Comparison of ENCODE assay signal across 21 cellular contexts in the genomic region with DNA sequence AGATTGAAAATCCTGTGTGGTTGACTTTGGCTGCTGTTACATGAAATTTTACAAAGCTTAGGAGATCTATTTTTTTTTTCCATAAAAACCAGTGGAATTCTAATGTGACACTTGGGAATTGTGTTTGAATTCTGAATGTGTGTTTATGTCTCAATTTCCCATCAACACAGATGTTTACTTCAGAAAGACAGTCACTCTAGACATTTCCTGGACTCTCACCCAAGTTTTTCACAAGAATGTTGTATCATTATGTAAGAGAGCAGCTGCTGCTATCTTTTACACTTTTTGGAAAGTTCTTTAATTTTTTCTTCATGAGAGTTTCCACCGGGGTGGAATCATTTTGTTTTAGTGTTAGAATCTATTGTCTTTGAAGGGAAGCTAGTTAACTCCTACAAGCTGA.
DNase-seq lines count a peak whose midpoint lies in the region; ATAC-seq and TF ChIP-seq lines count a peak whose summit lies in the region.
"Had no signal": no experiment of that assay in that cellular context is flagged by ENCODE, and none has a peak within 500 bp of the region (broad histone marks: within the 10 kb centered on the region; RNA-seq: fewer than 3 reads in every experiment).

No MANE protein-coding gene starts in this region.

- peaks cover 25% of the 10 kb centered on the region for H3K4me1 ChIP-seq in GM23248 (ENCODE audit: insufficient read depth)
- H3K4me1 ChIP-seq: BE2C had no signal

- H3K9ac ChIP-seq in GM23248 = no peak overlapping the region

- TF ChIP-seq CTCF in CD14-positive monocyte (IDR thresholded peaks at IDR 0.05) = no peak
- no peak for TF ChIP-seq CTCF in nephron progenitor cell (IDR thresholded peaks at IDR 0.05)

- DNase-seq in Right ventricle myocardium inferior (ENCODE audit: missing footprints) (no peak), cardiac septum (ENCODE audit: low spot score) (no peak), fibroblast of gingiva (ENCODE audit: low read depth) (peak; percentile 36), myocyte (ENCODE audit: low read depth) (peak; percentile 84), CD14-positive monocyte (ENCODE audit: low spot score) (no peak), GM23248 (no peak), nephron progenitor cell (no peak)
- DNase-seq: 8988T; BE2C; CD4-positive, alpha-beta T cell; DMS153; GDM1; KG1; NCI-H1417; NCI-H187 treated with DMSO at 0.1 percent for 48 hours; NCI-H2227 treated with DMSO at 0.1 percent for 48 hours; NCI-H510A treated with DMSO at 0.1 percent for 48 hours; NCI-H774; SIG-M5 had no signal

- WGBS in GM23248 (ENCODE audit: low coverage in 1 of 2, low lambda C conversion rate in 2 of 2, missing lambda C conversion rate in 2 of 2), 2 experiments = 11 to 24% methylated on average over 1 of the region's 1 CpG

- 0 out of 2 replicates have a peak, but pooled peaks cover 6% of the 10 kb centered on the region for H3K27me3 ChIP-seq in GM23248 (replicated peaks; ENCODE audit: insufficient read depth)
- H3K27me3 ChIP-seq: BE2C had no signal

- H3K4me2 ChIP-seq in GM23248 (ENCODE audit: unreplicated experiment) = no peak overlapping the region

- no peak overlapping the region for H3K27ac ChIP-seq in GM23248

- no peaks in the 10 kb centered on the region for H3K9me3 ChIP-seq in GM23248 (ENCODE audit: low read depth)
- H3K9me3 ChIP-seq: BE2C had no signal

- H3K9me2 ChIP-seq in GM23248 (ENCODE audit: insufficient read depth) = no peaks in the 10 kb centered on the region

- H4K20me1 ChIP-seq in GM23248 (ENCODE audit: insufficient read depth) = no peaks in the 10 kb centered on the region

- no peak overlapping the region for H3K27ac Mint-ChIP-seq in CD14-positive monocyte
- no peak overlapping the region for H3K27ac Mint-ChIP-seq in nephron progenitor cell
- H3K27ac Mint-ChIP-seq: CD4-positive, alpha-beta T cell had no signal

- H3K9me3 Mint-ChIP-seq in CD14-positive monocyte (peaks cover 3 to 20% (median 6%) of the 10 kb centered on the region in 7 donors), nephron progenitor cell (peaks cover 4% of the 10 kb centered on the region)
- H3K9me3 Mint-ChIP-seq: CD4-positive, alpha-beta T cell had no signal

- peaks cover 0 to 1% (median 0%) of the 10 kb centered on the region in 3 donors for H3K27me3 Mint-ChIP-seq in CD14-positive monocyte (ENCODE audit: low read depth in 3 of 3)
- peaks cover 49% of the 10 kb centered on the region for H3K27me3 Mint-ChIP-seq in nephron progenitor cell (ENCODE audit: low read depth, poor library complexity)

- peaks cover 17% of the 10 kb centered on the region for H3F3A ChIP-seq in GM23248 (ENCODE audit: insufficient read depth)

- H3K36me3 Mint-ChIP-seq in CD14-positive monocyte (no peaks in the 10 kb centered on the region), nephron progenitor cell (ENCODE audit: low read depth) (no peaks in the 10 kb centered on the region)

- H3K79me2 ChIP-seq in GM23248 (ENCODE audit: insufficient read depth) = no peaks in the 10 kb centered on the region

- intact Hi-C loops in Right ventricle myocardium inferior (cut with DNase I) = no loop called here
- intact Hi-C loops in cardiac septum (cut with DNase I) = loop anchor here (10.0 kb wide), 1 partner anchor 111 kb away; no protein-coding TSS in a partner anchor
- intact Hi-C loops in CD14-positive monocyte (cut with micrococcal nuclease) = no loop called here

- H3K4me1 Mint-ChIP-seq in CD14-positive monocyte = no peaks in the 10 kb centered on the region
- no peaks in the 10 kb centered on the region for H3K4me1 Mint-ChIP-seq in nephron progenitor cell

- H2AFZ ChIP-seq in GM23248 = no peak overlapping the region

- no peak overlapping the region for H3K4me3 ChIP-seq in GM23248
- H3K4me3 ChIP-seq: GM12878 had no signal

- H3K4me3 Mint-ChIP-seq in CD14-positive monocyte (no peak overlapping the region), nephron progenitor cell (no peak overlapping the region)
- H3K4me3 Mint-ChIP-seq: CD4-positive, alpha-beta T cell had no signal

- in situ Hi-C loops in GM23248 (cut with MboI) = no loop called here

- H3K36me3 ChIP-seq in GM23248 (ENCODE audit: low read depth) = no peaks in the 10 kb centered on the region
- H3K36me3 ChIP-seq: BE2C had no signal

- ATAC-seq in Right ventricle myocardium inferior (peak; percentile 54), GM18511 (IDR thresholded peaks at IDR 0.05; ENCODE audit: unreplicated experiment) (no peak)
- ATAC-seq: GM12878 had no signal

Comparison
In these comparisons a context has a peak if more than half of its experiments do, and no peak if none do; other contexts are left out.
1. DNase-seq: peak in fibroblast of gingiva (single experiment) and myocyte (single experiment); none in Right ventricle myocardium inferior (single experiment), cardiac septum (single experiment), CD14-positive monocyte (single experiment), GM23248 (single experiment) and nephron progenitor cell (single experiment).